Comparison of ENCODE assay signal across 1 cellular context in the genomic region with DNA sequence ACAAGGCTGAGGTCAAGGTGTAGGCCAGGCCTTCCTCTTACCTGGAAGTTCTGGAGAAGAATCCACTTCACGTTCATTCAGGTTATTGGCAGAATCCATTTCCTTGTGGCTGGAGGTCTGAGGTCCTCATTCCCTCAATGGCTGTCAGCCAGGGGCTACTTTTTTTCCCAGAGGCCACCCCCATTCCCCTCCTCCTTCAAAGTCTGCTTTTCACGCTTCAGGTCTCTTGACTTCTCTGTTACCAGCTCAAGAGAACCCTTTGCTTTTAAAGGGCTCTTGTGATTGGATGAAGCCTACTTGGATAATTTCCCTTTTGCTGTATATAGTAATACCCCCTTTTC.
TF ChIP-seq lines count a peak whose summit lies in the region.

No MANE protein-coding gene starts in this region.

TF ChIP-seq in IMR-90, 13 proteins besides CTCF, POLR2A, EP300 and RAD21:
- TF ChIP-seq RCOR1 (IDR thresholded peaks at IDR 0.05; ENCODE audit: insufficient replicate concordance, low read length) (no peak), MXI1 (IDR thresholded peaks at IDR 0.05; ENCODE audit: borderline replicate concordance, low read depth, low read length) (no peak), MAZ (IDR thresholded peaks at IDR 0.05; ENCODE audit: borderline replicate concordance, low read depth, low read length) (no peak), RFX5 (IDR thresholded peaks at IDR 0.05; ENCODE audit: low read depth, low read length) (no peak), BHLHE40 (IDR thresholded peaks at IDR 0.05; ENCODE audit: low read depth, low read length) (no peak), MAFK (IDR thresholded peaks at IDR 0.05; ENCODE audit: low read depth, low read length) (no peak)
- TF ChIP-seq, protein P1, sequence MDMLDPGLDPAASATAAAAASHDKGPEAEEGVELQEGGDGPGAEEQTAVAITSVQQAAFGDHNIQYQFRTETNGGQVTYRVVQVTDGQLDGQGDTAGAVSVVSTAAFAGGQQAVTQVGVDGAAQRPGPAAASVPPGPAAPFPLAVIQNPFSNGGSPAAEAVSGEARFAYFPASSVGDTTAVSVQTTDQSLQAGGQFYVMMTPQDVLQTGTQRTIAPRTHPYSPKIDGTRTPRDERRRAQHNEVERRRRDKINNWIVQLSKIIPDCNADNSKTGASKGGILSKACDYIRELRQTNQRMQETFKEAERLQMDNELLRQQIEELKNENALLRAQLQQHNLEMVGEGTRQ (IDR thresholded peaks at IDR 0.05; ENCODE audit: low read depth, low read length): no peak
- TF ChIP-seq, protein P2, sequence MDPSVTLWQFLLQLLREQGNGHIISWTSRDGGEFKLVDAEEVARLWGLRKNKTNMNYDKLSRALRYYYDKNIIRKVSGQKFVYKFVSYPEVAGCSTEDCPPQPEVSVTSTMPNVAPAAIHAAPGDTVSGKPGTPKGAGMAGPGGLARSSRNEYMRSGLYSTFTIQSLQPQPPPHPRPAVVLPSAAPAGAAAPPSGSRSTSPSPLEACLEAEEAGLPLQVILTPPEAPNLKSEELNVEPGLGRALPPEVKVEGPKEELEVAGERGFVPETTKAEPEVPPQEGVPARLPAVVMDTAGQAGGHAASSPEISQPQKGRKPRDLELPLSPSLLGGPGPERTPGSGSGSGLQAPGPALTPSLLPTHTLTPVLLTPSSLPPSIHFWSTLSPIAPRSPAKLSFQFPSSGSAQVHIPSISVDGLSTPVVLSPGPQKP (IDR thresholded peaks at IDR 0.05; ENCODE audit: borderline replicate concordance, low read depth, low read length): no peak
